Comparison of ENCODE assay signal across 7 cellular contexts in the genomic region with DNA sequence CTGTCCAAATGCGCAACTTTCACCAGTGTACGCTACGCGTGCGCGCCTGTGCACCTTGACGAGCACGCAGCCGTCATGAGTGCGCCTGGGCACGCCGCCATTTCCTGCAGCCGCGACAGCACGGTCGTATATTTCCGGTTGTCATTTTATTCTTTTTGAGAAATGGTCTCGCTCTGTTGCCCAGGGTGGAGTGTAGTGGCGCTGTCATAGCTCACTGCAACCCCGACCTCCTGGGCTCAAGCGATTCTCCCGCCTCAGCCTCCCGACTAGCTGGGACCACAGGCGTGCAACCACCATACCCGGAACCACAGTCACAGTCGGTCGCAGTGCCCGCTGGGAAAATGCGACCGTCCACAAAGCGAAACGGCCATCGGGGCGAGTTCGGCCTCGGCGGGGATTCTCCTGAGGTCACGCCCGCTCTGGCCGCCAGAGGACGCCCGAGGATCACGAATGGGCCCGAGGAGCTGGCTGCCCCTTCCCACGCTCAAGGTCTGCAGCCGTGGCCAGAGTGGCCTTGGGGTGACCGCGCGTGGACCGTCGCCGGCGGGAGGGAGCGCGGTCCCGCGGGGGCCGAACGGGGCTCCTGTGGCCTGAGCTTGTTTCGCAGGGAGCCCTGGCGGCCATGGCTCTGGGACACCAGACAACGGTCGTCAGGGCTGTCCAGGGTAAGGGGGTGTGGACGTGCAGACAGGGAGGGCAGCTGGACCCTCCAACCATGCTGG. TPM values are rescaled to one million over a fixed set of nuclear protein-coding genes. Genes with fewer than 3 reads are reported as not detected.
A peak's percentile ranks its signal among the peaks of the same experiment; 100 is the strongest.
DNase-seq lines count a peak whose midpoint lies in the region; ATAC-seq and TF ChIP-seq lines count a peak whose summit lies in the region.

No MANE protein-coding gene starts in this region.

- peak overlapping the region; percentile 93 for H4K8ac ChIP-seq in mesenchymal stem cell (ENCODE audit: low read length)

- no peak overlapping the region for H2BK5ac ChIP-seq in mesenchymal stem cell (ENCODE audit: low read depth, low read length, poor library complexity, severe bottlenecking)

- H3K4me3 ChIP-seq in duodenal mucosa (ENCODE audit: low read depth in 1 of 2, low read length in 2 of 2) = peak overlapping the region; percentile 54 to 56
- peak overlapping the region in 1 of 2 experiments; percentile 71 for H3K4me3 ChIP-seq in mesenchymal stem cell (ENCODE audit: insufficient read depth in 1 of 2, low read depth in 1 of 2, low read length in 2 of 2)

- WGBS in mesenchymal stem cell = 36% methylated on average over 52 of the region's 64 CpGs

- no peaks in the 10 kb centered on the region for H3K9me3 ChIP-seq in duodenal mucosa (ENCODE audit: control insufficient read depth in 1 of 2, low read length in 2 of 2)
- no peaks in the 10 kb centered on the region for H3K9me3 ChIP-seq in mesenchymal stem cell (ENCODE audit: control insufficient read depth, low read length)

- no peak overlapping the region for H2BK15ac ChIP-seq in mesenchymal stem cell (ENCODE audit: low read depth, poor library complexity, severe bottlenecking)

- peak; percentile 75 for ATAC-seq in HG02885 (IDR thresholded peaks at IDR 0.05; ENCODE audit: poor library complexity, unreplicated experiment)

- peak overlapping the region; percentile 18 to 33 for H3K9ac ChIP-seq in duodenal mucosa (ENCODE audit: low read depth in 1 of 2, low read length in 2 of 2)
- H3K9ac ChIP-seq in mesenchymal stem cell (ENCODE audit: low read length) = peak overlapping the region; percentile 63

- H4K91ac ChIP-seq in mesenchymal stem cell (ENCODE audit: low read length) = no peak overlapping the region

- peak overlapping the region in 1 of 2 experiments; percentile 28 for H3K14ac ChIP-seq in mesenchymal stem cell (ENCODE audit: low read length in 2 of 2)

- peak overlapping the region in 1 of 2 experiments; percentile 64 for H3K18ac ChIP-seq in mesenchymal stem cell (ENCODE audit: low read depth in 1 of 2, low read length in 2 of 2)

- peak; percentile 89 for TF ChIP-seq CTCF in GM13977 (IDR thresholded peaks at IDR 0.05; ENCODE audit: extremely low read depth, insufficient read depth, missing control alignments)

- peak overlapping the region; percentile 71 for H2AFZ ChIP-seq in mesenchymal stem cell (ENCODE audit: low read depth, low read length)

- peak overlapping the region in 1 of 2 experiments; percentile 51 for H3K4ac ChIP-seq in mesenchymal stem cell (ENCODE audit: low read depth in 1 of 2, low read length in 2 of 2)

- H3K79me1 ChIP-seq in mesenchymal stem cell (replicated peaks; ENCODE audit: low read length, poor library complexity, severe bottlenecking) = no peaks in the 10 kb centered on the region

- no peaks in the 10 kb centered on the region for H3K27me3 ChIP-seq in duodenal mucosa (ENCODE audit: control insufficient read depth in 1 of 2, insufficient read depth in 2 of 2, low read length in 2 of 2)
- H3K27me3 ChIP-seq in mesenchymal stem cell (ENCODE audit: control insufficient read depth in 1 of 2, insufficient read depth in 1 of 2, low read length in 2 of 2) = peaks cover 0 to 31% of the 10 kb centered on the region in 2 experiments

- no peak overlapping the region for H3K23ac ChIP-seq in mesenchymal stem cell (ENCODE audit: low read length in 2 of 2)

- H2AK5ac ChIP-seq in mesenchymal stem cell (ENCODE audit: low read length, severe bottlenecking) = no peak overlapping the region

- DNase-seq in GM13977 (ENCODE audit: low spot score) (peak; percentile 88), NCI-H2196 treated with DMSO at 0.1 percent for 48 hours (lab: John Stamatoyannopoulos, UW; ENCODE audit: unreplicated experiment) (peak; percentile 5), mesenchymal stem cell (peak; percentile 51)
- peak; percentile 28 to 41 for DNase-seq in activated CD4-positive, alpha-beta T cell treated with anti-CD3 and anti-CD28 coated beads, Interleukin-2, amount 50 U/mL, for 24 hours (ENCODE audit: low read depth in 1 of 2, low spot score in 1 of 2)
- DNase-seq in stimulated activated CD8-positive, alpha-beta memory T cell treated with anti-CD3 and anti-CD28 coated beads, Interleukin-12 subunit alpha, Interleukin-12 subunit beta, amount 100 ng/mL, for 1 hour (ENCODE audit: low read depth) = peak; percentile 32

- H2BK120ac ChIP-seq in mesenchymal stem cell (ENCODE audit: low read depth, low read length) = no peak overlapping the region

- peak overlapping the region; percentile 52 for H3K4me2 ChIP-seq in mesenchymal stem cell (ENCODE audit: low read length, poor library complexity, severe bottlenecking)

- no peak overlapping the region for H3K27ac ChIP-seq in duodenal mucosa (ENCODE audit: low read depth, low read length)
- no peak overlapping the region for H3K27ac ChIP-seq in mesenchymal stem cell (ENCODE audit: low read length, poor library complexity, severe bottlenecking)

- in situ Hi-C loops in GM13977 (cut with MboI; ENCODE audit: low pct_unique_long_range_greater_than_20kb, low sequenced_read_pairs, unreplicated experiment) = no loop called here

- H2BK12ac ChIP-seq in mesenchymal stem cell (ENCODE audit: low read length in 2 of 2) = no peak overlapping the region

- H3K36me3 ChIP-seq in duodenal mucosa (ENCODE audit: control insufficient read depth in 1 of 2, insufficient read depth in 2 of 2, low read length in 2 of 2) (no peaks in the 10 kb centered on the region), mesenchymal stem cell (ENCODE audit: control insufficient read depth in 1 of 2, insufficient read depth in 2 of 2, low read depth in 1 of 2, low read length in 2 of 2) (no peaks in the 10 kb centered on the region)

- H3K4me1 ChIP-seq in duodenal mucosa (ENCODE audit: control insufficient read depth in 1 of 2, insufficient read depth in 2 of 2, low read length in 2 of 2) = no peaks in the 10 kb centered on the region
- H3K4me1 ChIP-seq in mesenchymal stem cell (ENCODE audit: control insufficient read depth, insufficient read depth, low read depth, low read length) = peaks cover 6% of the 10 kb centered on the region

RNA-seq across cellular contexts. Expression of gene PNMA3, which starts 23.7 kb away (rescaled TPM):
- polyA plus RNA-seq in mesenchymal stem cell (2013, experiment 1 of 2) = 0.04 TPM
- 0.05 TPM for polyA plus RNA-seq in mesenchymal stem cell (2013, experiment 2 of 2)

RNA-seq across cellular contexts. Expression of gene PNMA5, which starts 38.6 kb away (rescaled TPM):
- polyA plus RNA-seq in mesenchymal stem cell (2013, experiment 1 of 2) = not detected
- not detected for polyA plus RNA-seq in mesenchymal stem cell (2013, experiment 2 of 2)

RNA-seq across cellular contexts. Expression of gene PNMA6A, which starts 39.7 kb away (rescaled TPM):
- polyA plus RNA-seq in mesenchymal stem cell (2013, experiment 1 of 2) = 3.0 TPM
- 2.9 TPM for polyA plus RNA-seq in mesenchymal stem cell (2013, experiment 2 of 2)

Comparison
In these comparisons a context has a peak if more than half of its experiments do, and no peak if none do; other contexts are left out.
1. DNase-seq: peak in every context shown above with its lines; median percentile 88 in GM13977; 51 in mesenchymal stem cell; 34 in activated CD4-positive, alpha-beta T cell treated with anti-CD3 and anti-CD28 coated beads, Interleukin-2, amount 50 U/mL, for 24 hours; 32 in stimulated activated CD8-positive, alpha-beta memory T cell treated with anti-CD3 and anti-CD28 coated beads, Interleukin-12 subunit alpha, Interleukin-12 subunit beta, amount 100 ng/mL, for 1 hour; 5 in NCI-H2196 treated with DMSO at 0.1 percent for 48 hours.